In genomic region chr20:51678041-51678697, GRCh38 we compare ENCODE assay signal across 1 cellular context.
TF ChIP-seq lines count a peak whose summit lies in the region.

No MANE protein-coding gene starts in this region.

TF ChIP-seq in GM23338, 12 proteins besides CTCF, POLR2A, EP300 and RAD21 (continued from another document):
- TF ChIP-seq ZNF462 (CRISPR knock-in tag; IDR thresholded peaks at IDR 0.05) (no peak), STAT1 (IDR thresholded peaks at IDR 0.05; ENCODE audit: unreplicated experiment) (no peak), POLR2AphosphoS5 (IDR thresholded peaks at IDR 0.05; ENCODE audit: low read depth) (no peak), JUNB (IDR thresholded peaks at IDR 0.05; ENCODE audit: unreplicated experiment) (no peak), EZH2phosphoT487 (IDR thresholded peaks at IDR 0.05; ENCODE audit: unreplicated experiment) (no peak), ZNF331 (CRISPR knock-in tag; IDR thresholded peaks at IDR 0.05; ENCODE audit: low read depth) (no peak), NANOG (IDR thresholded peaks at IDR 0.05; ENCODE audit: borderline replicate concordance) (no peak), EZH2 (IDR thresholded peaks at IDR 0.05; ENCODE audit: low read depth, unreplicated experiment) (no peak), ZNF114 (CRISPR knock-in tag; IDR thresholded peaks at IDR 0.05) (no peak), REST (IDR thresholded peaks at IDR 0.05; ENCODE audit: unreplicated experiment) (no peak)
- TF ChIP-seq, protein P1, sequence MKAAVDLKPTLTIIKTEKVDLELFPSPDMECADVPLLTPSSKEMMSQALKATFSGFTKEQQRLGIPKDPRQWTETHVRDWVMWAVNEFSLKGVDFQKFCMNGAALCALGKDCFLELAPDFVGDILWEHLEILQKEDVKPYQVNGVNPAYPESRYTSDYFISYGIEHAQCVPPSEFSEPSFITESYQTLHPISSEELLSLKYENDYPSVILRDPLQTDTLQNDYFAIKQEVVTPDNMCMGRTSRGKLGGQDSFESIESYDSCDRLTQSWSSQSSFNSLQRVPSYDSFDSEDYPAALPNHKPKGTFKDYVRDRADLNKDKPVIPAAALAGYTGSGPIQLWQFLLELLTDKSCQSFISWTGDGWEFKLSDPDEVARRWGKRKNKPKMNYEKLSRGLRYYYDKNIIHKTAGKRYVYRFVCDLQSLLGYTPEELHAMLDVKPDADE (IDR thresholded peaks at IDR 0.05): no peak
